8 cellular contexts compared by ENCODE assay signal in genomic region chr6:133983099-133983939, GRCh38. TPM values are rescaled to one million over a fixed set of nuclear protein-coding genes. Genes with fewer than 3 reads are reported as not detected.
A peak's percentile ranks its signal among the peaks of the same experiment; 100 is the strongest.
DNase-seq lines count a peak whose midpoint lies in the region; ATAC-seq, FAIRE-seq and TF ChIP-seq lines count a peak whose summit lies in the region.

No MANE protein-coding gene starts in this region.

- intact Hi-C loops in GM12878 (cut with micrococcal nuclease; ENCODE audit: unreplicated experiment) = no loop called here

- no peak for TF ChIP-seq RAD21 in GM12878 (IDR thresholded peaks at IDR 0.05; ENCODE audit: insufficient read depth, low read depth, low read length)

- no peaks in the 10 kb centered on the region for H3K27me3 ChIP-seq in GM12878 (replicated peaks in 1 of 2; ENCODE audit: control insufficient read depth in 2 of 2, insufficient read depth in 2 of 2, low read length in 1 of 2)

- H3K4me2 ChIP-seq in GM12878 (ENCODE audit: control insufficient read depth, insufficient read depth) = no peak overlapping the region

- in situ Hi-C loops in GM12878 (cut with MboI) = no loop called here

- WGBS in GM12878 (ENCODE audit: insufficient coverage, insufficient replicate concordance, low lambda C conversion rate, missing lambda C conversion rate) = 75% methylated on average over 9 of the region's 9 CpGs

- no peaks in the 10 kb centered on the region for H3K9me3 Mint-ChIP-seq in T-helper 1 cell treated with Interleukin-12 subunit alpha and Interleukin-12 subunit beta and Interleukin-4 antibody, amounts not matched to agents 30 μg/mL and 1 μg/mL, for 36 hours

- no peak for DNase-seq in H54 (ENCODE audit: insufficient read length, low spot score)
- no peak for DNase-seq in GM12878 (ENCODE audit: low read depth, low spot score)
- peak; percentile 30 to 42 for DNase-seq in stimulated activated CD4-positive, alpha-beta T cell treated with anti-CD3 and anti-CD28 coated beads, Interleukin-4, amount 100 ng/mL, for 48 hours (ENCODE audit: low read depth in 2 of 2)
- DNase-seq in occipital lobe (lab: John Stamatoyannopoulos, UW) = no peak
- DNase-seq in putamen (ENCODE audit: low spot score) = no peak
- no peak for DNase-seq in medulla oblongata (ENCODE audit: extremely low spot score)
- no peak for DNase-seq in nucleus accumbens (lab: John Stamatoyannopoulos, UW)

- H3K4me3 Mint-ChIP-seq in T-helper 1 cell treated with Interleukin-12 subunit alpha and Interleukin-12 subunit beta and Interleukin-4 antibody, amounts not matched to agents 30 μg/mL and 1 μg/mL, for 36 hours = peak overlapping the region; percentile 28

- SMC1A ChIA-PET in GM12878 (lab: Charles Lee; ENCODE audit: uncharacterized antibody, unreplicated experiment) = interaction anchor here (0.9 to 2.7 kb wide), 4 partner anchors 10 to 80 kb away, joined by 3 to 11 read pairs (median 4); no protein-coding TSS in a partner anchor

- FAIRE-seq in H54 (lab: Jason Lieb, UNC) (peak; percentile 23), GM12878 (lab: Jason Lieb, UNC) (no peak)

- H3K79me2 ChIP-seq in GM12878 (ENCODE audit: control insufficient read depth, insufficient read depth, low read length) = peaks cover 4% of the 10 kb centered on the region

- no peak overlapping the region for H3K9ac ChIP-seq in GM12878 (ENCODE audit: control insufficient read depth, insufficient read depth, low read length)

- CTCF ChIA-PET in GM12878 (lab: Yijun Ruan, JAX) = interaction anchor here (1.0 to 3.2 kb wide), 5 partner anchors 10 to 80 kb away, joined by 3 to 26 read pairs (median 4); no protein-coding TSS in a partner anchor

- peaks cover 30% of the 10 kb centered on the region for H3K36me3 Mint-ChIP-seq in T-helper 1 cell treated with Interleukin-12 subunit alpha and Interleukin-12 subunit beta and Interleukin-4 antibody, amounts not matched to agents 30 μg/mL and 1 μg/mL, for 36 hours (ENCODE audit: low read depth)

- peaks cover 22% of the 10 kb centered on the region for H3K4me1 Mint-ChIP-seq in T-helper 1 cell treated with Interleukin-12 subunit alpha and Interleukin-12 subunit beta and Interleukin-4 antibody, amounts not matched to agents 30 μg/mL and 1 μg/mL, for 36 hours (ENCODE audit: low read depth)

- no peak for TF ChIP-seq EP300 in GM12878 (IDR thresholded peaks at IDR 0.05; ENCODE audit: borderline replicate concordance in 1 of 2, control insufficient read depth in 1 of 2, low read depth in 2 of 2, low read length in 2 of 2)

- no peak for TF ChIP-seq CTCF in GM12878 (IDR thresholded peaks at IDR 0.05 in 2 of 3, conservative IDR thresholded peaks at IDR 0.05 in 1 of 3; ENCODE audit: control insufficient read depth in 2 of 3, extremely low read depth in 1 of 3, insufficient read depth in 1 of 3, low read depth in 3 of 3, low read length in 3 of 3)

- peaks cover 3% of the 10 kb centered on the region in 2 experiments for H3K36me3 ChIP-seq in GM12878 (ENCODE audit: control insufficient read depth in 2 of 2, insufficient read depth in 2 of 2, low read length in 1 of 2)

- H3K27me3 Mint-ChIP-seq in T-helper 1 cell treated with Interleukin-12 subunit alpha and Interleukin-12 subunit beta and Interleukin-4 antibody, amounts not matched to agents 30 μg/mL and 1 μg/mL, for 36 hours (ENCODE audit: low read depth) = no peaks in the 10 kb centered on the region

- H3K4me3 ChIP-seq in GM12878 = no peak overlapping the region

- TF ChIP-seq POLR2A in H54 (IDR thresholded peaks at IDR 0.05; ENCODE audit: low read depth, low read length) (no peak), GM12878 (IDR thresholded peaks at IDR 0.05; ENCODE audit: low read depth, low read length) (no peak)

- POLR2A ChIA-PET in GM12878 (lab: Charles Lee) = interaction anchor here (0.6 kb wide), 1 partner anchor 1224 kb away, joined by 4 read pairs; no protein-coding TSS in a partner anchor

- no peak overlapping the region for H2AFZ ChIP-seq in GM12878 (ENCODE audit: control insufficient read depth, low read depth, low read length)

- H3K4me1 ChIP-seq in GM12878 (ENCODE audit: control insufficient read depth, insufficient read depth, low read length) = no peaks in the 10 kb centered on the region

- no peaks in the 10 kb centered on the region for H3K9me3 ChIP-seq in GM12878 (replicated peaks; ENCODE audit: control insufficient read depth, insufficient read depth, low read length)

- H3K27ac ChIP-seq in GM12878 (ENCODE audit: control insufficient read depth, insufficient read depth) = no peak overlapping the region

- RAD21 ChIA-PET in GM12878 (lab: Charles Lee; ENCODE audit: unreplicated experiment) = interaction anchor here (0.8 kb wide), 2 partner anchors 114 to 141 kb away, joined by 3 read pairs; no protein-coding TSS in a partner anchor

- peak overlapping the region; percentile 54 for H3K27ac Mint-ChIP-seq in T-helper 1 cell treated with Interleukin-12 subunit alpha and Interleukin-12 subunit beta and Interleukin-4 antibody, amounts not matched to agents 30 μg/mL and 1 μg/mL, for 36 hours

- no TSS peak for BruUV-seq in GM12878 (replicated peaks; lab: Mats Ljungman, UMichigan)

- H4K20me1 ChIP-seq in GM12878 (ENCODE audit: control insufficient read depth, insufficient read depth) = no peaks in the 10 kb centered on the region

- no peak for ATAC-seq in GM12878

TF ChIP-seq in GM12878, 131 proteins besides CTCF, POLR2A, EP300 and RAD21:
- TF ChIP-seq CEBPB (IDR thresholded peaks at IDR 0.05; ENCODE audit: borderline replicate concordance in 1 of 2, low read depth in 2 of 2, low read length in 2 of 2) = no peak
- peak; percentile 13; the same call in 1 of the 2 replicates for TF ChIP-seq RUNX3 (IDR thresholded peaks at IDR 0.05; ENCODE audit: low read length)
TF ChIP-seq in GM12878: peak in this region for 1.

RNA-seq across cellular contexts. Expression of gene TBPL1, which starts 30.3 kb away (rescaled TPM):
- 9.5 and 9.9 TPM in 2 replicates for total RNA-seq in GM12878 (2013; cell fraction: nucleolus; rRNA removed)
- 34.7 and 49.0 TPM in 2 replicates for total RNA-seq in GM12878 (2014; rRNA removed)
- 37.6 and 37.7 TPM in 2 replicates for total RNA-seq in GM12878 (2014; rRNA removed; fragmentation: Illumina TruSeq; extraction: Trizol)
- 37.2 and 38.7 TPM in 2 replicates for total RNA-seq in GM12878 (2021)
- polyA plus RNA-seq in GM12878 (2011; ENCODE audit: low read depth) = 23.4 TPM
- polyA plus RNA-seq in GM12878 (2011; rRNA removed) = 48.2 and 71.8 TPM in 2 replicates
- polyA plus RNA-seq in GM12878 (2011; cell fraction: cytosol; rRNA removed) = 18.2 and 22.6 TPM in 2 replicates
- polyA plus RNA-seq in GM12878 (2011; cell fraction: nucleus; rRNA removed) = 14.8 and 22.4 TPM in 2 replicates
- polyA plus RNA-seq in GM12878 (2012) = 33.4 and 40.3 TPM in 2 replicates
- 34.6 and 38.9 TPM in 2 replicates for polyA plus RNA-seq in GM12878 (2014; fragmentation: Illumina TruSeq; extraction: Trizol)
- polyA plus RNA-seq in GM12878 (2014; fragmentation: Nextera tagmentation; extraction: Ambion mirVana) = 10 to 100 TPM; 34.9 to 52.5 TPM
- 62.1 and 64.1 TPM in 2 replicates for polyA plus RNA-seq in GM12878 (2014; rRNA removed)
- polyA plus RNA-seq in GM12878 (2016; fragmentation: Nextera tagmentation; extraction: Ambion mirVana) = 10 to 100 TPM; 60.7 to 71.2 TPM
- 15.2 and 19.1 TPM in 2 replicates for polyA minus RNA-seq in GM12878 (2011; rRNA and poly(A)+ RNA removed)
- polyA minus RNA-seq in GM12878 (2011; cell fraction: cytosol; rRNA and poly(A)+ RNA removed) = 13.2 and 23.0 TPM in 2 replicates
- 7.2 and 7.7 TPM in 2 replicates for polyA minus RNA-seq in GM12878 (2011; cell fraction: nucleus; rRNA and poly(A)+ RNA removed)
- 41.0 TPM for total RNA-seq in occipital lobe

Comparison
In these comparisons a context has a peak if more than half of its experiments do, and no peak if none do; other contexts are left out.
1. DNase-seq: peak in stimulated activated CD4-positive, alpha-beta T cell treated with anti-CD3 and anti-CD28 coated beads, Interleukin-4, amount 100 ng/mL, for 48 hours (2 of 2); none in H54 (single experiment), GM12878 (single experiment), occipital lobe (single experiment), putamen (single experiment), medulla oblongata (single experiment) and nucleus accumbens (0 of 56).